ENCODE assay signal across 22 cellular contexts in genomic region chr2:9280204-9280603, GRCh38.
DNase-seq lines count a peak whose midpoint lies in the region; ATAC-seq, FAIRE-seq and TF ChIP-seq lines count a peak whose summit lies in the region.
"Had no signal": no experiment of that assay in that cellular context is flagged by ENCODE, and none has a peak within 500 bp of the region (broad histone marks: within the 10 kb centered on the region; RNA-seq: fewer than 3 reads in every experiment).

No MANE protein-coding gene starts in this region.

- in situ Hi-C loops in HepG2 (cut with HindIII; ENCODE audit: extremely low pct_ligation_motif_present, low pct_unique_long_range_greater_than_20kb): no loop called here

- H3K4me1 ChIP-seq in BLaER1 treated with 17β-estradiol and CSF1 and Interleukin-3, amounts not matched to agents 10 nM and 100 nM: peaks cover 69 to 91% (median 80%) of the 10 kb centered on the region in 10 experiments
- peaks cover 7% of the 10 kb centered on the region for H3K4me1 ChIP-seq in mesenchymal stem cell (ENCODE audit: control insufficient read depth, insufficient read depth, low read depth, low read length)
- no peaks in the 10 kb centered on the region for H3K4me1 ChIP-seq in A673 (ENCODE audit: insufficient read depth, low read length, poor library complexity, severe bottlenecking)
- H3K4me1 ChIP-seq in HepG2 (ENCODE audit: insufficient read depth, low read length): peaks cover 14% of the 10 kb centered on the region
- H3K4me1 ChIP-seq: Caco-2, HAP-1 had no signal

- peaks cover 10% of the 10 kb centered on the region for H3K79me2 ChIP-seq in HepG2 (ENCODE audit: insufficient read depth, low read length)

- H2AFZ ChIP-seq in mesenchymal stem cell (ENCODE audit: low read depth, low read length): no peak overlapping the region
- no peak overlapping the region for H2AFZ ChIP-seq in HepG2 (ENCODE audit: low read length)

- H3K18ac ChIP-seq in mesenchymal stem cell (ENCODE audit: low read depth in 1 of 2, low read length in 2 of 2): no peak overlapping the region

- TF ChIP-seq CTCF in A673 (conservative IDR thresholded peaks at IDR 0.05; ENCODE audit: low read depth, low read length): no peak
- TF ChIP-seq CTCF in HepG2 (CRISPR knock-in tag; IDR thresholded peaks at IDR 0.05): no peak

- no peak overlapping the region for H4K91ac ChIP-seq in mesenchymal stem cell (ENCODE audit: low read length)

- POLR2A ChIA-PET in A673 (lab: Charles Lee; ENCODE audit: low non-redundant PET) (no interaction called here), HepG2 (lab: Yijun Ruan, JAX) (no interaction called here)

- no peak for TF ChIP-seq RAD21 in HepG2 (CRISPR knock-in tag; IDR thresholded peaks at IDR 0.05)

- no peak overlapping the region for H3K4ac ChIP-seq in mesenchymal stem cell (ENCODE audit: low read depth in 1 of 2, low read length in 2 of 2)

- no peaks in the 10 kb centered on the region for H3K27me3 ChIP-seq in BLaER1 treated with 17β-estradiol and CSF1 and Interleukin-3, amounts not matched to agents 10 nM and 100 nM
- H3K27me3 ChIP-seq in mesenchymal stem cell (ENCODE audit: control insufficient read depth in 1 of 2, insufficient read depth in 1 of 2, low read length in 2 of 2): no peaks in the 10 kb centered on the region
- no peaks in the 10 kb centered on the region for H3K27me3 ChIP-seq in A673 (replicated peaks; ENCODE audit: insufficient read depth, low read depth, low read length, poor library complexity)
- no peaks in the 10 kb centered on the region for H3K27me3 ChIP-seq in HepG2 (ENCODE audit: control insufficient read depth in 1 of 2, insufficient read depth in 2 of 2, low read length in 2 of 2)

- intact Hi-C loops in A673 (cut with micrococcal nuclease; ENCODE audit: unreplicated experiment): no loop called here
- intact Hi-C loops in HepG2 (cut with micrococcal nuclease; ENCODE audit: unreplicated experiment): no loop called here

- H4K20me1 ChIP-seq in BLaER1 treated with 17β-estradiol and CSF1 and Interleukin-3, amounts not matched to agents 10 nM and 100 nM: peaks cover 0 to 64% (median 42%) of the 10 kb centered on the region in 11 experiments; a peak in 19 of 22 replicates
- H4K20me1 ChIP-seq in HepG2 (ENCODE audit: insufficient read depth, low read length): no peaks in the 10 kb centered on the region

- peak overlapping the region in 7 of 11 experiments; percentile 0 to 55 (median 33); a peak in 10 of 22 replicates for H3K4me2 ChIP-seq in BLaER1 treated with 17β-estradiol and CSF1 and Interleukin-3, amounts not matched to agents 10 nM and 100 nM
- H3K4me2 ChIP-seq in mesenchymal stem cell (ENCODE audit: low read length, poor library complexity, severe bottlenecking) (no peak overlapping the region), HepG2 (ENCODE audit: low read depth, low read length) (no peak overlapping the region)
- H3K4me2 ChIP-seq: SK-N-SH had no signal

- FAIRE-seq in HepG2 (lab: Jason Lieb, UNC): no peak

- no peak for TF ChIP-seq POLR2A in HepG2 (IDR thresholded peaks at IDR 0.05; ENCODE audit: insufficient read depth in 1 of 2, low read depth in 2 of 2, low read length in 2 of 2)

- peaks cover 46% of the 10 kb centered on the region for H3K79me1 ChIP-seq in mesenchymal stem cell (replicated peaks; ENCODE audit: low read length, poor library complexity, severe bottlenecking)

- 83% methylated on average over 3 of the region's 8 CpGs for WGBS in mesenchymal stem cell
- WGBS in HepG2 (ENCODE audit: low lambda C conversion rate): 79% methylated on average over 8 of the region's 8 CpGs

- no peaks in the 10 kb centered on the region for H3K9me3 ChIP-seq in BLaER1 treated with 17β-estradiol and CSF1 and Interleukin-3, amounts not matched to agents 10 nM and 100 nM (replicated peaks in 1 of 11)
- no peaks in the 10 kb centered on the region for H3K9me3 ChIP-seq in mesenchymal stem cell (ENCODE audit: control insufficient read depth, low read length)
- H3K9me3 ChIP-seq in A673 (ENCODE audit: low read depth, low read length, poor library complexity, severe bottlenecking): no peaks in the 10 kb centered on the region
- no peaks in the 10 kb centered on the region for H3K9me3 ChIP-seq in HepG2 (ENCODE audit: low read length)
- H3K9me3 ChIP-seq: Caco-2, HAP-1, SK-N-SH had no signal

- H3K23ac ChIP-seq in mesenchymal stem cell (ENCODE audit: low read length in 2 of 2): no peak overlapping the region

- no peak overlapping the region for H3K9ac ChIP-seq in BLaER1 treated with 17β-estradiol and CSF1 and Interleukin-3, amounts not matched to agents 10 nM and 100 nM
- H3K9ac ChIP-seq in mesenchymal stem cell (ENCODE audit: low read length) (no peak overlapping the region), HepG2 (ENCODE audit: insufficient read depth, low read depth, low read length) (no peak overlapping the region)
- H3K9ac ChIP-seq: SK-N-SH had no signal

- no peak for ATAC-seq in HepG2
- ATAC-seq: T-cell had no signal

- CTCF ChIA-PET in A673 (lab: Charles Lee) (no interaction called here), HepG2 (lab: Yijun Ruan, JAX; ENCODE audit: low intra/inter-chr PET ratio, low total read pairs) (no interaction called here)

- H4K8ac ChIP-seq in mesenchymal stem cell (ENCODE audit: low read length): peak overlapping the region; percentile 31

- peak overlapping the region in 1 of 2 experiments; percentile 19 for H2BK12ac ChIP-seq in mesenchymal stem cell (ENCODE audit: low read length in 2 of 2)

- H2BK120ac ChIP-seq in mesenchymal stem cell (ENCODE audit: low read depth, low read length): no peak overlapping the region

- TF ChIP-seq EP300 in HepG2 (IDR thresholded peaks at IDR 0.05; ENCODE audit: low read depth in 2 of 2, low read length in 2 of 2) (no peak), HepG2 (CRISPR knock-in tag; IDR thresholded peaks at IDR 0.05; ENCODE audit: borderline replicate concordance) (no peak)

- peaks cover 14 to 60% (median 41%) of the 10 kb centered on the region in 11 experiments; a peak in 19 of 22 replicates for H3K36me3 ChIP-seq in BLaER1 treated with 17β-estradiol and CSF1 and Interleukin-3, amounts not matched to agents 10 nM and 100 nM
- H3K36me3 ChIP-seq in mesenchymal stem cell (ENCODE audit: control insufficient read depth in 1 of 2, insufficient read depth in 2 of 2, low read depth in 1 of 2, low read length in 2 of 2): peaks cover 17 to 48% of the 10 kb centered on the region in 2 experiments
- H3K36me3 ChIP-seq in A673 (ENCODE audit: insufficient read depth, low read length, poor library complexity, severe bottlenecking): no peaks in the 10 kb centered on the region
- peaks cover 5 to 17% of the 10 kb centered on the region in 2 experiments; a peak in 2 of 5 replicates for H3K36me3 ChIP-seq in HepG2 (replicated peaks in 1 of 2; ENCODE audit: control insufficient read depth in 1 of 2, insufficient read depth in 2 of 2, low read length in 2 of 2)
- H3K36me3 ChIP-seq: HAP-1 had no signal

- no peak overlapping the region for H2BK5ac ChIP-seq in mesenchymal stem cell (ENCODE audit: low read depth, low read length, poor library complexity, severe bottlenecking)

- no TSS peak for BruUV-seq in A673 (replicated peaks; lab: Mats Ljungman, UMichigan)
- BruUV-seq in HepG2 (replicated peaks; lab: Mats Ljungman, UMichigan): no TSS peak

- H3K27ac ChIP-seq in BLaER1 treated with 17β-estradiol and CSF1 and Interleukin-3, amounts not matched to agents 10 nM and 100 nM: no peak overlapping the region
- H3K27ac ChIP-seq in mesenchymal stem cell (ENCODE audit: low read length, poor library complexity, severe bottlenecking): no peak overlapping the region
- no peak overlapping the region for H3K27ac ChIP-seq in A673 (ENCODE audit: low read depth, low read length, poor library complexity, severe bottlenecking)
- H3K27ac ChIP-seq in HepG2 (ENCODE audit: extremely low read length, insufficient read depth, low read length): no peak overlapping the region

- no peak overlapping the region for H3K4me3 ChIP-seq in BLaER1 treated with 17β-estradiol and CSF1 and Interleukin-3, amounts not matched to agents 10 nM and 100 nM
- H3K4me3 ChIP-seq in mesenchymal stem cell (ENCODE audit: insufficient read depth in 1 of 2, low read depth in 1 of 2, low read length in 2 of 2): no peak overlapping the region
- H3K4me3 ChIP-seq in A673 (ENCODE audit: low read depth, low read length, poor library complexity, severe bottlenecking): no peak overlapping the region
- H3K4me3 ChIP-seq in HepG2 (replicated peaks in 1 of 3; ENCODE audit: insufficient read depth in 1 of 3, low read depth in 2 of 3, low read length in 3 of 3): no peak overlapping the region
- H3K4me3 ChIP-seq: HAP-1 had no signal

- H3K14ac ChIP-seq in mesenchymal stem cell (ENCODE audit: low read length in 2 of 2): no peak overlapping the region

- DNase-seq in NCI-H187 (lab: John Stamatoyannopoulos, UW): peak; percentile 65 to 84
- DNase-seq in NCI-H510A (lab: John Stamatoyannopoulos, UW): peak; percentile 15
- no peak for DNase-seq in mesenchymal stem cell
- DNase-seq in HuH-7 (ENCODE audit: low spot score): no peak
- DNase-seq in A673 (ENCODE audit: low spot score): no peak
- no peak for DNase-seq in NCI-H1436 (lab: John Stamatoyannopoulos, UW)
- DNase-seq in HepG2 (ENCODE audit: low spot score): no peak
- DNase-seq: ACHN; AML-193; Caco-2; CD4-positive, CD25-positive, alpha-beta regulatory T cell; DMS153; KBM-7; NCI-H1930; NCI-H446 treated with DMSO at 0.1 percent for 48 hours; NCI-H774; Right ventricle myocardium superior; SK-N-SH; T-cell; T-helper 9 cell had no signal

- H2AK5ac ChIP-seq in mesenchymal stem cell (ENCODE audit: low read length, severe bottlenecking): no peak overlapping the region

- no peak overlapping the region for H2BK15ac ChIP-seq in mesenchymal stem cell (ENCODE audit: low read depth, poor library complexity, severe bottlenecking)

TF ChIP-seq in HepG2, 621 proteins besides CTCF, POLR2A, EP300 and RAD21 (continues in another document):
- TF ChIP-seq THRA (CRISPR knock-in tag; IDR thresholded peaks at IDR 0.05; ENCODE audit: borderline replicate concordance): no peak
- no peak for TF ChIP-seq ZNF841 (CRISPR knock-in tag; IDR thresholded peaks at IDR 0.05; ENCODE audit: borderline replicate concordance)
- TF ChIP-seq HMGA1 (CRISPR knock-in tag; conservative IDR thresholded peaks at IDR 0.05): no peak
- no peak for TF ChIP-seq ZBTB38 (CRISPR knock-in tag; IDR thresholded peaks at IDR 0.05)
- no peak for TF ChIP-seq HIVEP1 (CRISPR knock-in tag; IDR thresholded peaks at IDR 0.05)
- TF ChIP-seq ZNF772 (CRISPR knock-in tag; IDR thresholded peaks at IDR 0.05): no peak

Comparison
In these comparisons a context has a peak if more than half of its experiments do, and no peak if none do; other contexts are left out.
1. H3K4me2 ChIP-seq: peak in BLaER1 treated with 17β-estradiol and CSF1 and Interleukin-3, amounts not matched to agents 10 nM and 100 nM (7 of 11); none in mesenchymal stem cell (single experiment) and HepG2 (single experiment).
2. DNase-seq: peak in NCI-H187 (2 of 2) and NCI-H510A (single experiment); none in mesenchymal stem cell (single experiment), HuH-7 (single experiment), A673 (single experiment), NCI-H1436 (single experiment) and HepG2 (single experiment).